Comparison of ENCODE assay signal across 18 cellular contexts in the genomic region with DNA sequence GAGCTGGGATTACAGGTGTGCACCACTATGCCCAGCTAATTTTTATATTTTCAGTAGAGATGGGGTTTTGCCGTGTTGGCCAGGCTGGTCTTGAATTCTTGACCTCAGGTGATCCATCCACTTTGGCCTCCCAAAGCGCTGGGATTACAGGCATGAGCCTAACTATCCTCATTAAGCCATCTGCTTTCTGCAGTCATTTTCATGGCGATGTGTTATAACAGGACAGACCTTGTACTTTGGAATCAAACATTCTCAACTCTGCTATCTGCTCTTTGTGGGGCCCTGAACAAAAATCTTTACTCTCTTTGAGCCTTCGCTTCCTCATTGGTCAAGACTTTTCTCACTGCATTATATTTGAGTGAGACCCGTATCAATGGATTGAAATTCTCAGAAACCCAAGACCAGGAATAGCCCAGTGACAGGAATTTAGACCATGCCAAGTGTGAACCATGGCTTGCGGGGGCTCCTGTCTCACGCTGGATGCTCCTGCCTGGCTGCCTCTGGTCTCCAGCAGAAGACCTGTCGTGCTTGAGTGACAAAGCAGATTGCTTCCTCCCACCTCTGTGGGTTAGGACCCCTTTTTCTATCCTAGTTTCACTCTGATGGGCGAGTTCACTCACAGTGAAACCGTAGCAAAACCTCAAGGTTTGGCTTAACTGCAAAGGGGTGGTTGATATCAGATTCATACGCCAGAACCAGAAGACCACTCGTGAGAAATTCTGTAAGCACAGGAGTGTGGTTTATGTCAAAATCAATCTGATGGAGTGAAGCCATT.
DNase-seq lines count a peak whose midpoint lies in the region; ATAC-seq lines count a peak whose summit lies in the region.
"Had no signal": no experiment of that assay in that cellular context is flagged by ENCODE, and none has a peak within 500 bp of the region (broad histone marks: within the 10 kb centered on the region; RNA-seq: fewer than 3 reads in every experiment).

No MANE protein-coding gene starts in this region.

- H3K27ac Mint-ChIP-seq in activated naive CD8-positive, alpha-beta T cell treated with anti-CD3 and anti-CD28 coated beads, Interleukin-2, amount 10 ng/mL, durations not matched to agents 7 days and 5 days, result no peak overlapping the region
- peak overlapping the region in 1 of 2 donors; percentile 54 for H3K27ac Mint-ChIP-seq in stimulated activated naive CD8-positive, alpha-beta T cell treated with anti-CD3 and anti-CD28 coated beads, Interleukin-15, amount 100 ng/mL, for 72 hours
- H3K27ac Mint-ChIP-seq: activated naive CD8-positive, alpha-beta T cell; WTC11 had no signal

- POLR2A ChIA-PET in activated naive CD8-positive, alpha-beta T cell treated with anti-CD3 and anti-CD28 coated beads, Interleukin-2, amount 10 ng/mL, durations not matched to agents 7 days and 5 days (lab: Charles Lee), result no interaction called here

- peaks cover 48% of the 10 kb centered on the region for H3K4me1 Mint-ChIP-seq in activated naive CD8-positive, alpha-beta T cell treated with anti-CD3 and anti-CD28 coated beads, Interleukin-2, amount 10 ng/mL, durations not matched to agents 7 days and 5 days
- peaks cover 56% of the 10 kb centered on the region for H3K4me1 Mint-ChIP-seq in stimulated activated naive CD8-positive, alpha-beta T cell treated with anti-CD3 and anti-CD28 coated beads, Interleukin-15, amount 100 ng/mL, for 72 hours

- peak; percentile 38 for ATAC-seq in activated naive CD8-positive, alpha-beta T cell treated with anti-CD3 and anti-CD28 coated beads, Interleukin-2, amount 10 ng/mL, durations not matched to agents 7 days and 5 days (ENCODE audit: low read depth)
- peak; percentile 82 for ATAC-seq in stimulated activated naive CD8-positive, alpha-beta T cell treated with anti-CD3 and anti-CD28 coated beads, Interleukin-15, amount 100 ng/mL, for 72 hours
- no peak for ATAC-seq in GM19455 (IDR thresholded peaks at IDR 0.05; ENCODE audit: unreplicated experiment)
- ATAC-seq: body of pancreas, WTC11 had no signal

- peaks cover 3% of the 10 kb centered on the region for H3K9me3 Mint-ChIP-seq in activated naive CD8-positive, alpha-beta T cell treated with anti-CD3 and anti-CD28 coated beads, Interleukin-2, amount 10 ng/mL, durations not matched to agents 7 days and 5 days
- H3K9me3 Mint-ChIP-seq in stimulated activated naive CD8-positive, alpha-beta T cell treated with anti-CD3 and anti-CD28 coated beads, Interleukin-15, amount 100 ng/mL, for 72 hours, result no peaks in the 10 kb centered on the region
- H3K9me3 Mint-ChIP-seq: WTC11 had no signal

- peaks cover 5% of the 10 kb centered on the region for H3K27me3 Mint-ChIP-seq in activated naive CD8-positive, alpha-beta T cell treated with anti-CD3 and anti-CD28 coated beads, Interleukin-2, amount 10 ng/mL, durations not matched to agents 7 days and 5 days
- H3K27me3 Mint-ChIP-seq in stimulated activated naive CD8-positive, alpha-beta T cell treated with anti-CD3 and anti-CD28 coated beads, Interleukin-15, amount 100 ng/mL, for 72 hours, result peaks cover 33% of the 10 kb centered on the region
- H3K27me3 Mint-ChIP-seq: activated naive CD8-positive, alpha-beta T cell had no signal

- peak; percentile 43 for DNase-seq in stimulated activated CD4-positive, alpha-beta T cell treated with anti-CD3 and anti-CD28 coated beads, Interleukin-15, amount 100 ng/mL, for 24 hours
- no peak for DNase-seq in stimulated activated CD4-positive, alpha-beta T cell treated with anti-CD3 and anti-CD28 coated beads, Interleukin-2, amount 100 ng/mL, for 24 hours
- DNase-seq in HuH-7 (ENCODE audit: low spot score), result peak; percentile 31
- no peak for DNase-seq in activated naive CD8-positive, alpha-beta T cell treated with anti-CD3 and anti-CD28 coated beads, Interleukin-2, amount 10 ng/mL, durations not matched to agents 7 days and 5 days
- DNase-seq in stimulated activated naive CD8-positive, alpha-beta T cell treated with anti-CD3 and anti-CD28 coated beads, Interleukin-15, amount 100 ng/mL, for 72 hours, result peak; percentile 29 to 46
- no peak for DNase-seq in retina
- DNase-seq: body of pancreas; effector CD4-positive, alpha-beta T cell; erythroblast; foreskin melanocyte; NCI-H1092 treated with DMSO at 0.1 percent for 48 hours; NCI-H2029; occipital lobe; spleen; transverse colon had no signal

- no peak overlapping the region for H3K4me3 Mint-ChIP-seq in activated naive CD8-positive, alpha-beta T cell treated with anti-CD3 and anti-CD28 coated beads, Interleukin-2, amount 10 ng/mL, durations not matched to agents 7 days and 5 days
- H3K4me3 Mint-ChIP-seq in stimulated activated naive CD8-positive, alpha-beta T cell treated with anti-CD3 and anti-CD28 coated beads, Interleukin-15, amount 100 ng/mL, for 72 hours, result no peak overlapping the region
- H3K4me3 Mint-ChIP-seq: activated naive CD8-positive, alpha-beta T cell; WTC11 had no signal

- peaks cover 2% of the 10 kb centered on the region for H3K36me3 Mint-ChIP-seq in activated naive CD8-positive, alpha-beta T cell treated with anti-CD3 and anti-CD28 coated beads, Interleukin-2, amount 10 ng/mL, durations not matched to agents 7 days and 5 days
- H3K36me3 Mint-ChIP-seq: activated naive CD8-positive, alpha-beta T cell; WTC11 had no signal

Comparison
In these comparisons a context has a peak if more than half of its experiments do, and no peak if none do; other contexts are left out.
1. DNase-seq: peak in stimulated activated CD4-positive, alpha-beta T cell treated with anti-CD3 and anti-CD28 coated beads, Interleukin-15, amount 100 ng/mL, for 24 hours (single experiment), HuH-7 (single experiment) and stimulated activated naive CD8-positive, alpha-beta T cell treated with anti-CD3 and anti-CD28 coated beads, Interleukin-15, amount 100 ng/mL, for 72 hours (2 of 2); none in stimulated activated CD4-positive, alpha-beta T cell treated with anti-CD3 and anti-CD28 coated beads, Interleukin-2, amount 100 ng/mL, for 24 hours (0 of 2), activated naive CD8-positive, alpha-beta T cell treated with anti-CD3 and anti-CD28 coated beads, Interleukin-2, amount 10 ng/mL, durations not matched to agents 7 days and 5 days (single experiment) and retina (single experiment).